In the genomic region with DNA sequence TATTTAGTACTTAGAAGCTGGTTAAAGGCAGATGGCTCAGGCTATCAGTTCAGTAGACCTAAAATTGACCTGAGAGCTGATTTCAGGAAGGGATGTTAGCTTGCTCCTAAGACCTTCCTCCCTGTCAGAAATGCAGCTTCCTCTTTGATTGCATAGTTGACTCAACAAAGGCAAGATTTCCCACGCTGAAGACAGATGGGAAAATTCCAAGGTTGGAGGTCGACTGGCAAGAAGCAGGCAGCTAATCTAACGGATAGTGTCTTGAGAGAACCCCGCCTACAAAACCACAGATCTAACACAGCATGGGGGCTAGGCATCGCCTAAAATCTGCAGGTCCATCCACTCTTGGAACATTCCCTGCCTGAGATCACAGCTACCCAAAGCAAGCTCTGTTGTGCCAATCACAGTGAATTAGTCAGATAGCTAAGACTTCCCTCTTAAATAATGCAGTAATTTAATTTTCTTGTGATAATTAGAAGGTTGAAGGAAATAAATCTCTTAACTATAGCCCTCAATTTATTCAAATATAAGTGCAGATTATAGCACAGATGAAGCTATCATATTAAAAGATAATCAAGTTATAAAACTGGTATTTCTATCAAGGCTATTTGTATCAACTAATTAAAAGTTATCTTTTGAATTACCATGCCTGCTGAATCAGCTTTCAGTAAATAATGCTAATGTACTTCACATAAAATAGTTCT, we compare ENCODE assay signal across 1 cellular context.
TF ChIP-seq lines count a peak whose summit lies in the region.

No MANE protein-coding gene starts in this region.

TF ChIP-seq in H1, 55 proteins besides CTCF, POLR2A, EP300 and RAD21 (continued from another document):
- TF ChIP-seq, protein P1, sequence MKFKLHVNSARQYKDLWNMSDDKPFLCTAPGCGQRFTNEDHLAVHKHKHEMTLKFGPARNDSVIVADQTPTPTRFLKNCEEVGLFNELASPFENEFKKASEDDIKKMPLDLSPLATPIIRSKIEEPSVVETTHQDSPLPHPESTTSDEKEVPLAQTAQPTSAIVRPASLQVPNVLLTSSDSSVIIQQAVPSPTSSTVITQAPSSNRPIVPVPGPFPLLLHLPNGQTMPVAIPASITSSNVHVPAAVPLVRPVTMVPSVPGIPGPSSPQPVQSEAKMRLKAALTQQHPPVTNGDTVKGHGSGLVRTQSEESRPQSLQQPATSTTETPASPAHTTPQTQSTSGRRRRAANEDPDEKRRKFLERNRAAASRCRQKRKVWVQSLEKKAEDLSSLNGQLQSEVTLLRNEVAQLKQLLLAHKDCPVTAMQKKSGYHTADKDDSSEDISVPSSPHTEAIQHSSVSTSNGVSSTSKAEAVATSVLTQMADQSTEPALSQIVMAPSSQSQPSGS (IDR thresholded peaks at IDR 0.05; ENCODE audit: low read length), result no peak
- no peak for TF ChIP-seq CHD1 (IDR thresholded peaks at IDR 0.05; ENCODE audit: low read depth, low read length)
- TF ChIP-seq RXRA (IDR thresholded peaks at IDR 0.05; ENCODE audit: insufficient read depth, low read depth, low read length), result no peak
- no peak for TF ChIP-seq NRF1 (IDR thresholded peaks at IDR 0.05; ENCODE audit: low read depth, low read length)
- TF ChIP-seq CTBP2 (IDR thresholded peaks at IDR 0.05; ENCODE audit: borderline replicate concordance, insufficient read depth, insufficient read length, low read length), result no peak
- no peak for TF ChIP-seq TAF1 (IDR thresholded peaks at IDR 0.05; ENCODE audit: low read depth, low read length)
- TF ChIP-seq, protein P2, sequence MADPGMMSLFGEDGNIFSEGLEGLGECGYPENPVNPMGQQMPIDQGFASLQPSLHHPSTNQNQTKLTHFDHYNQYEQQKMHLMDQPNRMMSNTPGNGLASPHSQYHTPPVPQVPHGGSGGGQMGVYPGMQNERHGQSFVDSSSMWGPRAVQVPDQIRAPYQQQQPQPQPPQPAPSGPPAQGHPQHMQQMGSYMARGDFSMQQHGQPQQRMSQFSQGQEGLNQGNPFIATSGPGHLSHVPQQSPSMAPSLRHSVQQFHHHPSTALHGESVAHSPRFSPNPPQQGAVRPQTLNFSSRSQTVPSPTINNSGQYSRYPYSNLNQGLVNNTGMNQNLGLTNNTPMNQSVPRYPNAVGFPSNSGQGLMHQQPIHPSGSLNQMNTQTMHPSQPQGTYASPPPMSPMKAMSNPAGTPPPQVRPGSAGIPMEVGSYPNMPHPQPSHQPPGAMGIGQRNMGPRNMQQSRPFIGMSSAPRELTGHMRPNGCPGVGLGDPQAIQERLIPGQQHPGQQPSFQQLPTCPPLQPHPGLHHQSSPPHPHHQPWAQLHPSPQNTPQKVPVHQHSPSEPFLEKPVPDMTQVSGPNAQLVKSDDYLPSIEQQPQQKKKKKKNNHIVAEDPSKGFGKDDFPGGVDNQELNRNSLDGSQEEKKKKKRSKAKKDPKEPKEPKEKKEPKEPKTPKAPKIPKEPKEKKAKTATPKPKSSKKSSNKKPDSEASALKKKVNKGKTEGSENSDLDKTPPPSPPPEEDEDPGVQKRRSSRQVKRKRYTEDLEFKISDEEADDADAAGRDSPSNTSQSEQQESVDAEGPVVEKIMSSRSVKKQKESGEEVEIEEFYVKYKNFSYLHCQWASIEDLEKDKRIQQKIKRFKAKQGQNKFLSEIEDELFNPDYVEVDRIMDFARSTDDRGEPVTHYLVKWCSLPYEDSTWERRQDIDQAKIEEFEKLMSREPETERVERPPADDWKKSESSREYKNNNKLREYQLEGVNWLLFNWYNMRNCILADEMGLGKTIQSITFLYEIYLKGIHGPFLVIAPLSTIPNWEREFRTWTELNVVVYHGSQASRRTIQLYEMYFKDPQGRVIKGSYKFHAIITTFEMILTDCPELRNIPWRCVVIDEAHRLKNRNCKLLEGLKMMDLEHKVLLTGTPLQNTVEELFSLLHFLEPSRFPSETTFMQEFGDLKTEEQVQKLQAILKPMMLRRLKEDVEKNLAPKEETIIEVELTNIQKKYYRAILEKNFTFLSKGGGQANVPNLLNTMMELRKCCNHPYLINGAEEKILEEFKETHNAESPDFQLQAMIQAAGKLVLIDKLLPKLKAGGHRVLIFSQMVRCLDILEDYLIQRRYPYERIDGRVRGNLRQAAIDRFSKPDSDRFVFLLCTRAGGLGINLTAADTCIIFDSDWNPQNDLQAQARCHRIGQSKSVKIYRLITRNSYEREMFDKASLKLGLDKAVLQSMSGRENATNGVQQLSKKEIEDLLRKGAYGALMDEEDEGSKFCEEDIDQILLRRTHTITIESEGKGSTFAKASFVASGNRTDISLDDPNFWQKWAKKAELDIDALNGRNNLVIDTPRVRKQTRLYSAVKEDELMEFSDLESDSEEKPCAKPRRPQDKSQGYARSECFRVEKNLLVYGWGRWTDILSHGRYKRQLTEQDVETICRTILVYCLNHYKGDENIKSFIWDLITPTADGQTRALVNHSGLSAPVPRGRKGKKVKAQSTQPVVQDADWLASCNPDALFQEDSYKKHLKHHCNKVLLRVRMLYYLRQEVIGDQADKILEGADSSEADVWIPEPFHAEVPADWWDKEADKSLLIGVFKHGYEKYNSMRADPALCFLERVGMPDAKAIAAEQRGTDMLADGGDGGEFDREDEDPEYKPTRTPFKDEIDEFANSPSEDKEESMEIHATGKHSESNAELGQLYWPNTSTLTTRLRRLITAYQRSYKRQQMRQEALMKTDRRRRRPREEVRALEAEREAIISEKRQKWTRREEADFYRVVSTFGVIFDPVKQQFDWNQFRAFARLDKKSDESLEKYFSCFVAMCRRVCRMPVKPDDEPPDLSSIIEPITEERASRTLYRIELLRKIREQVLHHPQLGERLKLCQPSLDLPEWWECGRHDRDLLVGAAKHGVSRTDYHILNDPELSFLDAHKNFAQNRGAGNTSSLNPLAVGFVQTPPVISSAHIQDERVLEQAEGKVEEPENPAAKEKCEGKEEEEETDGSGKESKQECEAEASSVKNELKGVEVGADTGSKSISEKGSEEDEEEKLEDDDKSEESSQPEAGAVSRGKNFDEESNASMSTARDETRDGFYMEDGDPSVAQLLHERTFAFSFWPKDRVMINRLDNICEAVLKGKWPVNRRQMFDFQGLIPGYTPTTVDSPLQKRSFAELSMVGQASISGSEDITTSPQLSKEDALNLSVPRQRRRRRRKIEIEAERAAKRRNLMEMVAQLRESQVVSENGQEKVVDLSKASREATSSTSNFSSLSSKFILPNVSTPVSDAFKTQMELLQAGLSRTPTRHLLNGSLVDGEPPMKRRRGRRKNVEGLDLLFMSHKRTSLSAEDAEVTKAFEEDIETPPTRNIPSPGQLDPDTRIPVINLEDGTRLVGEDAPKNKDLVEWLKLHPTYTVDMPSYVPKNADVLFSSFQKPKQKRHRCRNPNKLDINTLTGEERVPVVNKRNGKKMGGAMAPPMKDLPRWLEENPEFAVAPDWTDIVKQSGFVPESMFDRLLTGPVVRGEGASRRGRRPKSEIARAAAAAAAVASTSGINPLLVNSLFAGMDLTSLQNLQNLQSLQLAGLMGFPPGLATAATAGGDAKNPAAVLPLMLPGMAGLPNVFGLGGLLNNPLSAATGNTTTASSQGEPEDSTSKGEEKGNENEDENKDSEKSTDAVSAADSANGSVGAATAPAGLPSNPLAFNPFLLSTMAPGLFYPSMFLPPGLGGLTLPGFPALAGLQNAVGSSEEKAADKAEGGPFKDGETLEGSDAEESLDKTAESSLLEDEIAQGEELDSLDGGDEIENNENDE (IDR thresholded peaks at IDR 0.05; ENCODE audit: insufficient replicate concordance, low read length), result no peak
- no peak for TF ChIP-seq SP4 (IDR thresholded peaks at IDR 0.05; ENCODE audit: low read length)
- TF ChIP-seq YY1 (IDR thresholded peaks at IDR 0.05; ENCODE audit: low read depth, low read length), result no peak
- no peak for TF ChIP-seq KDM4A (IDR thresholded peaks at IDR 0.05; ENCODE audit: low read depth, low read length, severe bottlenecking)
- TF ChIP-seq SUZ12 (IDR thresholded peaks at IDR 0.05; ENCODE audit: low read length), result no peak
- no peak for TF ChIP-seq KDM5A (IDR thresholded peaks at IDR 0.05; ENCODE audit: low read length)
- no peak for TF ChIP-seq CBX5 (IDR thresholded peaks at IDR 0.05; ENCODE audit: low read depth, low read length)
- TF ChIP-seq, protein P3, sequence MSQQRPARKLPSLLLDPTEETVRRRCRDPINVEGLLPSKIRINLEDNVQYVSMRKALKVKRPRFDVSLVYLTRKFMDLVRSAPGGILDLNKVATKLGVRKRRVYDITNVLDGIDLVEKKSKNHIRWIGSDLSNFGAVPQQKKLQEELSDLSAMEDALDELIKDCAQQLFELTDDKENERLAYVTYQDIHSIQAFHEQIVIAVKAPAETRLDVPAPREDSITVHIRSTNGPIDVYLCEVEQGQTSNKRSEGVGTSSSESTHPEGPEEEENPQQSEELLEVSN (IDR thresholded peaks at IDR 0.05), result no peak
